1 cellular context compared by ENCODE assay signal in the genomic region with DNA sequence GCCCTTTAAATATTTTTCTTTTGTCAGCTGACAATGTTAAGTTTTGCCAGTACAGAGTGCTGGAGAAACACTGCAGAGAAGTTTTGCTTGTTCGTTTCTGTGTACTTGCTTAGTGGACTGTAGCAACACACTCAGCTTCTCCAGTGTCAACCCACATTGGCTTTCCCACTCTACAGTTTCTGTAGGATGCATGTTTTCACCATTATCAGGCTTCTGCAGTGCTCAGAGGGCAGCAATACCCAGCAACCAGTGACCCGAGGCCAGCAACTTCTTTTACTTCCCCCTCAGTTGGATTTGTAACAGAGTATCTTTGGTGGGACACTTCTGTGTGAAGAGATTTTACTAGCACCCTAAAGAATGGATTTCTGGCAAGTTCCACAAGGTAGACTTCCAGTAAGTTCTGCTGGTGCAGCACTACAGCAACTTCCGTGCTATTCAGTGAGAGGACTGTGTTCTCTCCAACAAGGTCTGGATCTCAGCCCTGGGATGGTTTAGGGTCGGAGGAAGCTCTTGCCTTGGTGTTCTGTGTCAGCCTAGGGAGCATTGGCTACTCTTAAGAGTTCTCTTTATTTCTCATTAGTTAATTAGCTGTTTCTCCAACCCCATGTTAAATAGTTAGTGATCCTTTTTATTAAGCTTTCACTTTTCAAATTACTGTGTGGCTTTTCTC.
A peak's percentile ranks its signal among the peaks of the same experiment; 100 is the strongest.
TF ChIP-seq lines count a peak whose summit lies in the region.

No MANE protein-coding gene starts in this region.

TF ChIP-seq in K562, 482 proteins besides CTCF, POLR2A, EP300 and RAD21 (continued from another document):
- TF ChIP-seq, protein P1, sequence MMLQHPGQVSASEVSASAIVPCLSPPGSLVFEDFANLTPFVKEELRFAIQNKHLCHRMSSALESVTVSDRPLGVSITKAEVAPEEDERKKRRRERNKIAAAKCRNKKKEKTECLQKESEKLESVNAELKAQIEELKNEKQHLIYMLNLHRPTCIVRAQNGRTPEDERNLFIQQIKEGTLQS (IDR thresholded peaks at IDR 0.05), result no peak
- TF ChIP-seq, protein P1 (CRISPR knock-in tag; conservative IDR thresholded peaks at IDR 0.05), result no peak
- TF ChIP-seq BCOR (IDR thresholded peaks at IDR 0.05) (no peak), ARNT (IDR thresholded peaks at IDR 0.05) (no peak), TRIM28 (IDR thresholded peaks at IDR 0.05) (no peak), TBL1XR1 (IDR thresholded peaks at IDR 0.05; ENCODE audit: low read length in 2 of 2) (no peak), CBFA2T3 (IDR thresholded peaks at IDR 0.05) (peak; percentile 65), ZNF644 (tag; IDR thresholded peaks at IDR 0.05; ENCODE audit: low read depth) (no peak), TEAD4 (IDR thresholded peaks at IDR 0.05; ENCODE audit: low read length) (peak; percentile 39; the same call in 1 of the 2 replicates), TEAD4 (CRISPR knock-in tag; IDR thresholded peaks at IDR 0.05; ENCODE audit: borderline replicate concordance) (no peak), CBFA2T2 (conservative IDR thresholded peaks at IDR 0.05) (0 out of 2 replicates have a peak, but pooled peaks have one; percentile 27), PHB (CRISPR knock-in tag; IDR thresholded peaks at IDR 0.05) (no peak), LEF1 (IDR thresholded peaks at IDR 0.05) (no peak), ILF3 (IDR thresholded peaks at IDR 0.05; ENCODE audit: borderline replicate concordance) (no peak), ZNF77 (CRISPR knock-in tag; IDR thresholded peaks at IDR 0.05) (no peak), ARID1B (IDR thresholded peaks at IDR 0.05) (peak; percentile 19; the same call in 1 of the 2 replicates), PRPF4 (IDR thresholded peaks at IDR 0.05; ENCODE audit: insufficient read depth, low read depth, low read length, poor library complexity, severe bottlenecking) (no peak), CCNT2 (IDR thresholded peaks at IDR 0.05; ENCODE audit: borderline replicate concordance, extremely low read depth, insufficient read length, low read depth, low read length) (no peak), SIX5 (IDR thresholded peaks at IDR 0.05; ENCODE audit: borderline replicate concordance in 1 of 2, insufficient read depth in 1 of 2, low read depth in 1 of 2, low read length in 2 of 2) (no peak), PTBP1 (IDR thresholded peaks at IDR 0.05; ENCODE audit: low read depth, low read length) (no peak), CTBP1 (IDR thresholded peaks at IDR 0.05; ENCODE audit: borderline replicate concordance) (no peak), ZNF696 (CRISPR knock-in tag; conservative IDR thresholded peaks at IDR 0.05) (no peak)
- TF ChIP-seq, protein P2, sequence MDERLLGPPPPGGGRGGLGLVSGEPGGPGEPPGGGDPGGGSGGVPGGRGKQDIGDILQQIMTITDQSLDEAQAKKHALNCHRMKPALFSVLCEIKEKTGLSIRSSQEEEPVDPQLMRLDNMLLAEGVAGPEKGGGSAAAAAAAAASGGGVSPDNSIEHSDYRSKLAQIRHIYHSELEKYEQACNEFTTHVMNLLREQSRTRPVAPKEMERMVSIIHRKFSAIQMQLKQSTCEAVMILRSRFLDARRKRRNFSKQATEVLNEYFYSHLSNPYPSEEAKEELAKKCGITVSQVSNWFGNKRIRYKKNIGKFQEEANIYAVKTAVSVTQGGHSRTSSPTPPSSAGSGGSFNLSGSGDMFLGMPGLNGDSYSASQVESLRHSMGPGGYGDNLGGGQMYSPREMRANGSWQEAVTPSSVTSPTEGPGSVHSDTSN (CRISPR knock-in tag; IDR thresholded peaks at IDR 0.05; ENCODE audit: low read depth), result no peak
- TF ChIP-seq, protein P2 (tag; conservative IDR thresholded peaks at IDR 0.05; ENCODE audit: low read depth), result no peak
- TF ChIP-seq, protein P3, sequence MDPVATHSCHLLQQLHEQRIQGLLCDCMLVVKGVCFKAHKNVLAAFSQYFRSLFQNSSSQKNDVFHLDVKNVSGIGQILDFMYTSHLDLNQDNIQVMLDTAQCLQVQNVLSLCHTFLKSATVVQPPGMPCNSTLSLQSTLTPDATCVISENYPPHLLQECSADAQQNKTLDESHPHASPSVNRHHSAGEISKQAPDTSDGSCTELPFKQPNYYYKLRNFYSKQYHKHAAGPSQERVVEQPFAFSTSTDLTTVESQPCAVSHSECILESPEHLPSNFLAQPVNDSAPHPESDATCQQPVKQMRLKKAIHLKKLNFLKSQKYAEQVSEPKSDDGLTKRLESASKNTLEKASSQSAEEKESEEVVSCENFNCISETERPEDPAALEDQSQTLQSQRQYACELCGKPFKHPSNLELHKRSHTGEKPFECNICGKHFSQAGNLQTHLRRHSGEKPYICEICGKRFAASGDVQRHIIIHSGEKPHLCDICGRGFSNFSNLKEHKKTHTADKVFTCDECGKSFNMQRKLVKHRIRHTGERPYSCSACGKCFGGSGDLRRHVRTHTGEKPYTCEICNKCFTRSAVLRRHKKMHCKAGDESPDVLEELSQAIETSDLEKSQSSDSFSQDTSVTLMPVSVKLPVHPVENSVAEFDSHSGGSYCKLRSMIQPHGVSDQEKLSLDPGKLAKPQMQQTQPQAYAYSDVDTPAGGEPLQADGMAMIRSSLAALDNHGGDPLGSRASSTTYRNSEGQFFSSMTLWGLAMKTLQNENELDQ (CRISPR knock-in tag; IDR thresholded peaks at IDR 0.05; ENCODE audit: borderline replicate concordance), result no peak
- TF ChIP-seq, protein P4, sequence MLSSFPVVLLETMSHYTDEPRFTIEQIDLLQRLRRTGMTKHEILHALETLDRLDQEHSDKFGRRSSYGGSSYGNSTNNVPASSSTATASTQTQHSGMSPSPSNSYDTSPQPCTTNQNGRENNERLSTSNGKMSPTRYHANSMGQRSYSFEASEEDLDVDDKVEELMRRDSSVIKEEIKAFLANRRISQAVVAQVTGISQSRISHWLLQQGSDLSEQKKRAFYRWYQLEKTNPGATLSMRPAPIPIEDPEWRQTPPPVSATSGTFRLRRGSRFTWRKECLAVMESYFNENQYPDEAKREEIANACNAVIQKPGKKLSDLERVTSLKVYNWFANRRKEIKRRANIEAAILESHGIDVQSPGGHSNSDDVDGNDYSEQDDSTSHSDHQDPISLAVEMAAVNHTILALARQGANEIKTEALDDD (IDR thresholded peaks at IDR 0.05), result peak; percentile 40; the same call in 1 of the 2 replicates
